In the genomic region with DNA sequence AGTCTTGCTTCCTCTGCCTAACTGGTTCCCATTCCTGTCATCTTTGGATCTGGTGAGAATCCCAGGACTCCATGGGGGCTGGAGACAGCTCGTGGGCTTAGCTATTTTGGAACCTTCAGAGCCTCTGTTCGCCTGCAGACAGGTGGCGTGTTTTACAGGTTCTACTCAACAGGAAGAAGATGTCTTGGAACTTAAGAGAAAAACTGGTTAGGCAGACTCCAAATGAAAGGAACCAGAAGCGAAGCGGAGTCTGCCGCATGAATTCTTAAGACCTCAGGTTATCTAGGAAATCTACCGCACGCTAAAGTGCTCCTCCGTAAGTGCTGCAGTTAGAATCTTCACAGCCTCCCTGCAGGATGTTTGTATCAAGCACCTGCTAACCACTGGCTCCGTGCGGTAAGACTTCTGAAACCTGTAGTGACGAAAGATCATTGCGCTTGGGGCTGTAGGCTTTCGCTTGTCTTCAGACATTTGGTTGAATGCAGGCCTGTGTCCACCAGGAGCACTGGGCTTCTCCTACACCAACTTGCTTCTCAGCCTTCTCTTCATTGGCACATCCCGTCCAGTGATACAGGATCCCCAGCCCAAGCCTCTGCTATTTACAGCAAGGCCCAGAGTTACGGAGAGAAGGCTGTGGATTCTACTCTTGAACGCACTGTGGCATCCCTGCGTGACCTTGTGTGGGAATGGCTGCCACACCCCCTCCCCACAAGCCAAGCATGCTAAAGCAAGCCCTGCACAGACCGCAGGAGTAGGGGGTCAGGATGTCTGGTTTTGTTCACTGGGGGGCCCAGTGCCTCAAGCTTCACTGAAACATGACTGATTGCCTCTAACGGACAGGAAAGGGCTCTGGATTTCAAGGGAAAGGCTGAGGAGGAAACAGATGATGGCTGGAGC, we compare ENCODE assay signal across 9 cellular contexts. TPM values are rescaled to one million over a fixed set of nuclear protein-coding genes. Genes with fewer than 3 reads are reported as not detected.
DNase-seq lines count a peak whose midpoint lies in the region; ATAC-seq lines count a peak whose summit lies in the region.
"Had no signal": no experiment of that assay in that cellular context is flagged by ENCODE, and none has a peak within 500 bp of the region (broad histone marks: within the 10 kb centered on the region; RNA-seq: fewer than 3 reads in every experiment).

No MANE protein-coding gene starts in this region.

- DNase-seq in activated T-cell treated with anti-CD3 and anti-CD28 coated beads, Interleukin-2, amount 50 U/mL, for 72 hours = peak in 1 of 2 donors; percentile 40
- DNase-seq in activated T-cell treated with anti-CD3 and anti-CD28 coated beads, Interleukin-2, amount 50 U/mL, for 48 hours = no peak
- no peak for DNase-seq in left ventricle myocardium superior
- DNase-seq in stimulated activated naive B cell treated with anti-CD40 and anti-IgM and Interleukin-4, amounts not matched to agents 10 μg/mL and 1 μg/mL and 100 μg/mL, for 72 hours = no peak
- DNase-seq in mesendoderm = no peak

- H3K27me3 Mint-ChIP-seq in activated T-cell treated with anti-CD3 and anti-CD28 coated beads, Interleukin-2, amount 50 U/mL, for 72 hours (ENCODE audit: low read depth) = no peaks in the 10 kb centered on the region
- no peaks in the 10 kb centered on the region for H3K27me3 Mint-ChIP-seq in activated T-helper 17 cell treated with anti-CD3 and anti-CD28 coated beads, Interleukin-2, amount 50 U/mL, for 72 hours
- H3K27me3 Mint-ChIP-seq in stimulated activated naive B cell treated with anti-CD40 and anti-IgM and Interleukin-4, amounts not matched to agents 10 μg/mL and 1 μg/mL and 100 μg/mL, for 72 hours = no peaks in the 10 kb centered on the region

- WGBS in mesendoderm (ENCODE audit: extremely low coverage, insufficient coverage, low lambda C conversion rate) = no CpG with 5 or more reads among the region's 20 CpGs

- H3K27ac ChIP-seq in mesendoderm (ENCODE audit: low read depth, low read length) = no peak overlapping the region

- H2BK15ac ChIP-seq in mesendoderm (replicated peaks; ENCODE audit: low read depth) = no peak overlapping the region

- H3K4ac ChIP-seq in mesendoderm (ENCODE audit: low read depth, low read length) = no peak overlapping the region

- H2BK5ac ChIP-seq in mesendoderm (ENCODE audit: low read length) = no peak overlapping the region

- H4K5ac ChIP-seq in mesendoderm (ENCODE audit: low read length) = no peak overlapping the region

- H2AK5ac ChIP-seq in mesendoderm (ENCODE audit: low read length) = no peak overlapping the region

- H3K27me3 ChIP-seq in mesendoderm (ENCODE audit: insufficient read depth, low read length, poor library complexity) = no peaks in the 10 kb centered on the region

- no peak overlapping the region for H3K27ac Mint-ChIP-seq in activated T-cell treated with anti-CD3 and anti-CD28 coated beads, Interleukin-2, amount 50 U/mL, for 72 hours
- peak overlapping the region; percentile 65 for H3K27ac Mint-ChIP-seq in activated T-helper 17 cell treated with anti-CD3 and anti-CD28 coated beads, Interleukin-2, amount 50 U/mL, for 72 hours
- peak overlapping the region; percentile 74 for H3K27ac Mint-ChIP-seq in stimulated activated naive B cell treated with anti-CD40 and anti-IgM and Interleukin-4, amounts not matched to agents 10 μg/mL and 1 μg/mL and 100 μg/mL, for 72 hours

- no peaks in the 10 kb centered on the region for H3K4me1 ChIP-seq in mesendoderm (ENCODE audit: control insufficient read depth, low read depth, low read length)

- no peak overlapping the region for H3K23ac ChIP-seq in mesendoderm (ENCODE audit: low read length)

- no peak overlapping the region for H3K56ac ChIP-seq in mesendoderm (ENCODE audit: low read length)

- H3K18ac ChIP-seq in mesendoderm (ENCODE audit: low read length) = no peak overlapping the region

- H3K4me2 ChIP-seq in mesendoderm (ENCODE audit: low read length) = no peak overlapping the region

- peaks cover 0 to 5% of the 10 kb centered on the region in 2 donors for H3K36me3 Mint-ChIP-seq in activated T-cell treated with anti-CD3 and anti-CD28 coated beads, Interleukin-2, amount 50 U/mL, for 72 hours (ENCODE audit: insufficient read depth in 2 of 2)
- H3K36me3 Mint-ChIP-seq in activated T-helper 17 cell treated with anti-CD3 and anti-CD28 coated beads, Interleukin-2, amount 50 U/mL, for 72 hours (ENCODE audit: low read depth) = peaks cover 56% of the 10 kb centered on the region
- H3K36me3 Mint-ChIP-seq in stimulated activated naive B cell treated with anti-CD40 and anti-IgM and Interleukin-4, amounts not matched to agents 10 μg/mL and 1 μg/mL and 100 μg/mL, for 72 hours = peaks cover 26 to 37% of the 10 kb centered on the region in 2 donors

- no peaks in the 10 kb centered on the region for H3K36me3 ChIP-seq in mesendoderm (ENCODE audit: control insufficient read depth, insufficient read depth, low read length)

- no peak overlapping the region for H2BK120ac ChIP-seq in mesendoderm (ENCODE audit: low read depth, low read length)

- H4K8ac ChIP-seq in mesendoderm (ENCODE audit: low read depth, low read length) = no peak overlapping the region

- H3K4me3 ChIP-seq in mesendoderm (ENCODE audit: low read length) = no peak overlapping the region
- H3K4me3 ChIP-seq: K562 had no signal

- H3K79me2 ChIP-seq in mesendoderm (ENCODE audit: control insufficient read depth, insufficient read depth, low read length) = no peaks in the 10 kb centered on the region

- H3K9ac ChIP-seq in mesendoderm (ENCODE audit: low read length) = no peak overlapping the region

- intact Hi-C loops in left ventricle myocardium superior (cut with micrococcal nuclease) = no loop called here

- H3K79me1 ChIP-seq in mesendoderm (ENCODE audit: low read length) = no peaks in the 10 kb centered on the region

- peak; percentile 70 to 72 for ATAC-seq in activated T-cell treated with anti-CD3 and anti-CD28 coated beads, Interleukin-2, amount 50 U/mL, for 72 hours (replicated peaks in 1 of 2)
- ATAC-seq in activated T-helper 17 cell treated with anti-CD3 and anti-CD28 coated beads, Interleukin-2, amount 50 U/mL, for 72 hours (replicated peaks) = peak; percentile 72
- ATAC-seq in left ventricle myocardium superior (peak; percentile 5), HG03280 (IDR thresholded peaks at IDR 0.05; ENCODE audit: unreplicated experiment) (no peak), HG03521 (IDR thresholded peaks at IDR 0.05; ENCODE audit: unreplicated experiment) (no peak)
- no peak for ATAC-seq in stimulated activated naive B cell treated with anti-CD40 and anti-IgM and Interleukin-4, amounts not matched to agents 10 μg/mL and 1 μg/mL and 100 μg/mL, for 72 hours (replicated peaks)

- peak overlapping the region; percentile 47 to 51 for H3K4me3 Mint-ChIP-seq in activated T-cell treated with anti-CD3 and anti-CD28 coated beads, Interleukin-2, amount 50 U/mL, for 72 hours
- H3K4me3 Mint-ChIP-seq in activated T-helper 17 cell treated with anti-CD3 and anti-CD28 coated beads, Interleukin-2, amount 50 U/mL, for 72 hours = peak overlapping the region; percentile 51
- no peak overlapping the region for H3K4me3 Mint-ChIP-seq in stimulated activated naive B cell treated with anti-CD40 and anti-IgM and Interleukin-4, amounts not matched to agents 10 μg/mL and 1 μg/mL and 100 μg/mL, for 72 hours

- H3K9me3 Mint-ChIP-seq in activated T-cell treated with anti-CD3 and anti-CD28 coated beads, Interleukin-2, amount 50 U/mL, for 72 hours = no peaks in the 10 kb centered on the region
- H3K9me3 Mint-ChIP-seq in activated T-helper 17 cell treated with anti-CD3 and anti-CD28 coated beads, Interleukin-2, amount 50 U/mL, for 72 hours = no peaks in the 10 kb centered on the region
- no peaks in the 10 kb centered on the region for H3K9me3 Mint-ChIP-seq in stimulated activated naive B cell treated with anti-CD40 and anti-IgM and Interleukin-4, amounts not matched to agents 10 μg/mL and 1 μg/mL and 100 μg/mL, for 72 hours

- peaks cover 6% of the 10 kb centered on the region for H3K4me1 Mint-ChIP-seq in activated T-cell treated with anti-CD3 and anti-CD28 coated beads, Interleukin-2, amount 50 U/mL, for 72 hours (ENCODE audit: low read depth)
- H3K4me1 Mint-ChIP-seq in activated T-helper 17 cell treated with anti-CD3 and anti-CD28 coated beads, Interleukin-2, amount 50 U/mL, for 72 hours = peaks cover 5% of the 10 kb centered on the region
- peaks cover under 1 to 2% of the 10 kb centered on the region in 2 donors for H3K4me1 Mint-ChIP-seq in stimulated activated naive B cell treated with anti-CD40 and anti-IgM and Interleukin-4, amounts not matched to agents 10 μg/mL and 1 μg/mL and 100 μg/mL, for 72 hours

RNA-seq across cellular contexts. Expression of gene ACADS, which starts 35.0 kb away (rescaled TPM):
- total RNA-seq in activated T-cell treated with anti-CD3 and anti-CD28 coated beads, Interleukin-2, amount 50 U/mL, for 72 hours = 10 to 100 TPM; 17.8 to 20.0 TPM
- total RNA-seq in activated T-helper 17 cell treated with anti-CD3 and anti-CD28 coated beads, Interleukin-2, amount 50 U/mL, for 72 hours = 10 to 100 TPM; 13.2 to 16.2 TPM
- total RNA-seq in left ventricle myocardium superior = 108 TPM
- 1.0 TPM for polyA plus RNA-seq in mesendoderm (2013, experiment 1 of 2)
- 1.1 TPM for polyA plus RNA-seq in mesendoderm (2013, experiment 2 of 2)

RNA-seq across cellular contexts. Expression of gene UNC119B, which starts 50.3 kb away (rescaled TPM):
- 10 to 100 TPM; 31.2 to 40.5 TPM for total RNA-seq in activated T-cell treated with anti-CD3 and anti-CD28 coated beads, Interleukin-2, amount 50 U/mL, for 72 hours
- total RNA-seq in activated T-helper 17 cell treated with anti-CD3 and anti-CD28 coated beads, Interleukin-2, amount 50 U/mL, for 72 hours = 10 to 100 TPM; 23.8 to 31.1 TPM
- 13.2 TPM for total RNA-seq in left ventricle myocardium superior
- 24.0 TPM for polyA plus RNA-seq in mesendoderm (2013, experiment 1 of 2)
- polyA plus RNA-seq in mesendoderm (2013, experiment 2 of 2) = 23.4 TPM

Comparison
In these comparisons a context has a peak if more than half of its experiments do, and no peak if none do; other contexts are left out.
1. ATAC-seq: peak in activated T-cell treated with anti-CD3 and anti-CD28 coated beads, Interleukin-2, amount 50 U/mL, for 72 hours (2 of 2), activated T-helper 17 cell treated with anti-CD3 and anti-CD28 coated beads, Interleukin-2, amount 50 U/mL, for 72 hours (single experiment) and left ventricle myocardium superior (single experiment); none in stimulated activated naive B cell treated with anti-CD40 and anti-IgM and Interleukin-4, amounts not matched to agents 10 μg/mL and 1 μg/mL and 100 μg/mL, for 72 hours (0 of 2), HG03280 (single experiment) and HG03521 (single experiment).
2. H3K4me3 Mint-ChIP-seq: peak in activated T-cell treated with anti-CD3 and anti-CD28 coated beads, Interleukin-2, amount 50 U/mL, for 72 hours (2 of 2) and activated T-helper 17 cell treated with anti-CD3 and anti-CD28 coated beads, Interleukin-2, amount 50 U/mL, for 72 hours (single experiment); none in stimulated activated naive B cell treated with anti-CD40 and anti-IgM and Interleukin-4, amounts not matched to agents 10 μg/mL and 1 μg/mL and 100 μg/mL, for 72 hours (0 of 2).